Comparison of ENCODE assay signal across 8 cellular contexts in genomic region chrX:71181910-71182799, GRCh38. TPM values are rescaled to one million over a fixed set of nuclear protein-coding genes. Genes with fewer than 3 reads are reported as not detected.
DNase-seq lines count a peak whose midpoint lies in the region; ATAC-seq and TF ChIP-seq lines count a peak whose summit lies in the region.

No MANE protein-coding gene starts in this region.

- H3K36me3 ChIP-seq in HUES64 (ENCODE audit: insufficient read depth, low read length) (no peaks in the 10 kb centered on the region), PC-9 (ENCODE audit: low read depth) (no peaks in the 10 kb centered on the region), mucosa of stomach (ENCODE audit: control insufficient read depth, insufficient read depth, low read length) (no peaks in the 10 kb centered on the region)

- H3K27ac ChIP-seq in HUES64 (ENCODE audit: low read depth, low read length) = peak overlapping the region; percentile 97
- H3K27ac ChIP-seq in PC-9 = peak overlapping the region; percentile 71

- no peak for TF ChIP-seq CTCF in PC-9 (conservative IDR thresholded peaks at IDR 0.05)

- no peaks in the 10 kb centered on the region for H3K79me2 ChIP-seq in PC-9 (ENCODE audit: low read depth)

- H3K9me3 ChIP-seq in HUES64 (ENCODE audit: insufficient read depth, low read depth, low read length) (no peaks in the 10 kb centered on the region), PC-9 (ENCODE audit: insufficient read depth, low read depth) (no peaks in the 10 kb centered on the region), mucosa of stomach (ENCODE audit: control insufficient read depth, low read length) (no peaks in the 10 kb centered on the region)

- peak; percentile 93 for ATAC-seq in GM21515 (IDR thresholded peaks at IDR 0.05; ENCODE audit: unreplicated experiment)
- peak; percentile 91 for ATAC-seq in esophagus mucosa

- DNase-seq in DMS 273 (lab: John Stamatoyannopoulos, UW; ENCODE audit: unreplicated experiment) (peak; percentile 98), PC-9 (peak; percentile 83 to 92)
- peak; percentile 79 to 83 for DNase-seq in activated T-cell treated with anti-CD3 and anti-CD28 coated beads, Interleukin-2, amount 50 U/mL, for 48 hours
- peak; percentile 82 for DNase-seq in stimulated activated CD8-positive, alpha-beta memory T cell treated with anti-CD3 and anti-CD28 coated beads, Interleukin-4, amount 100 ng/mL, for 48 hours

- peaks cover 3% of the 10 kb centered on the region; the same call in 1 of the 2 replicates for H3F3A ChIP-seq in PC-9 (ENCODE audit: insufficient read depth, low read depth)

- WGBS in HUES64 = 2% methylated on average over 32 of the region's 42 CpGs

- H2AFZ ChIP-seq in PC-9 = peak overlapping the region; percentile 96

- peaks cover 13% of the 10 kb centered on the region for H3K4me1 ChIP-seq in HUES64 (ENCODE audit: insufficient read depth, low read length)
- no peaks in the 10 kb centered on the region for H3K4me1 ChIP-seq in PC-9 (replicated peaks; ENCODE audit: insufficient read depth)
- H3K4me1 ChIP-seq in mucosa of stomach (ENCODE audit: control insufficient read depth, insufficient read depth, low read length) = peaks cover 6% of the 10 kb centered on the region

- H3K27me3 ChIP-seq in HUES64 (ENCODE audit: insufficient read depth, low read length) = no peaks in the 10 kb centered on the region
- no peaks in the 10 kb centered on the region for H3K27me3 ChIP-seq in PC-9 (ENCODE audit: insufficient read depth, low read depth)
- no peaks in the 10 kb centered on the region for H3K27me3 ChIP-seq in mucosa of stomach (ENCODE audit: control insufficient read depth, insufficient read depth, low read length)

- POLR2A ChIA-PET in PC-9 (lab: Charles Lee; ENCODE audit: unreplicated experiment) = interaction anchor here (0.6 to 0.9 kb wide), 3 partner anchors 121 to 353 kb away, joined by 4 to 6 read pairs (median 4); partner anchors contain the start of gene TAF1

- H3K4me2 ChIP-seq in PC-9 = peak overlapping the region; percentile 95

- TSS peak; percentile 92 for BruUV-seq in PC-9 (replicated peaks; lab: Mats Ljungman, UMichigan)

- H3K4me3 ChIP-seq in HUES64 (ENCODE audit: low read length) (peak overlapping the region; percentile 61), PC-9 (peak overlapping the region; percentile 78; the same call in 1 of the 2 replicates), mucosa of stomach (ENCODE audit: low read length) (peak overlapping the region; percentile 60)

- H3K9me2 ChIP-seq in PC-9 (ENCODE audit: insufficient read depth) = no peaks in the 10 kb centered on the region; the same call in 1 of the 2 replicates

- intact Hi-C loops in PC-9 (cut with micrococcal nuclease; ENCODE audit: unreplicated experiment) = loop anchor here (2.0 kb wide), 1 partner anchor 101 kb away; the partner anchor contains the start of gene NONO

- CTCF ChIA-PET in PC-9 (lab: Charles Lee) = interaction anchor here (0.6 to 0.7 kb wide), 2 partner anchors 91 to 184 kb away, joined by 3 to 6 read pairs; partner anchors contain the start of gene TAF1

- no peaks in the 10 kb centered on the region for H4K20me1 ChIP-seq in PC-9 (ENCODE audit: insufficient read depth)

- H3K9ac ChIP-seq in HUES64 (ENCODE audit: low read depth, low read length) (peak overlapping the region; percentile 87), mucosa of stomach (ENCODE audit: low read length) (peak overlapping the region; percentile 78)

RNA-seq across cellular contexts. Expression of gene NLGN3, which starts 37.5 kb away (rescaled TPM):
- 11.4 TPM for polyA plus RNA-seq in HUES64 (2013, experiment 1 of 2)
- 11.5 TPM for polyA plus RNA-seq in HUES64 (2013, experiment 2 of 2)
- total RNA-seq in PC-9 (2021) = 0.63 and 0.65 TPM in 2 replicates
- 0.08 TPM for total RNA-seq in esophagus mucosa

RNA-seq across cellular contexts. Expression of gene GJB1, which starts 40.9 kb away (rescaled TPM):
- polyA plus RNA-seq in HUES64 (2013, experiment 1 of 2) = 0.30 TPM
- polyA plus RNA-seq in HUES64 (2013, experiment 2 of 2) = 0.32 TPM
- total RNA-seq in PC-9 (2021) (not detected in 2 replicates), esophagus mucosa (0.12 TPM)

Comparison
In these comparisons a context has a peak if more than half of its experiments do, and no peak if none do; other contexts are left out.
1. Peak in every context shown above with its lines: DNase-seq, ATAC-seq, H3K4me3 ChIP-seq and H3K27ac ChIP-seq.